Comparison of ENCODE assay signal across 9 cellular contexts in genomic region chr15:92848852-92849598, GRCh38.
DNase-seq lines count a peak whose midpoint lies in the region; ATAC-seq, FAIRE-seq and TF ChIP-seq lines count a peak whose summit lies in the region.
"Had no signal": no experiment of that assay in that cellular context is flagged by ENCODE, and none has a peak within 500 bp of the region (broad histone marks: within the 10 kb centered on the region; RNA-seq: fewer than 3 reads in every experiment).

No MANE protein-coding gene starts in this region.

- no peak for FAIRE-seq in H54 (lab: Jason Lieb, UNC)
- FAIRE-seq: keratinocyte had no signal

- ATAC-seq in GM19043 (IDR thresholded peaks at IDR 0.05; ENCODE audit: low read depth, unreplicated experiment) (peak; percentile 70), HG03103 (IDR thresholded peaks at IDR 0.05; ENCODE audit: low read depth, unreplicated experiment) (peak; percentile 65)

- no peak for TF ChIP-seq POLR2A in H54 (IDR thresholded peaks at IDR 0.05; ENCODE audit: low read depth, low read length)

- DNase-seq in activated CD4-positive, alpha-beta T cell treated with anti-CD3 and anti-CD28 coated beads for 48 hours, result peak; percentile 34
- DNase-seq in hepatic stellate cell (ENCODE audit: low spot score) (peak; percentile 60), H54 (ENCODE audit: insufficient read length, low spot score) (no peak), GDM1 (lab: John Stamatoyannopoulos, UW) (no peak), cortex of kidney (lab: John Stamatoyannopoulos, UW) (no peak), NCI-H345 treated with DMSO at 0.1 percent for 48 hours (lab: John Stamatoyannopoulos, UW; ENCODE audit: unreplicated experiment) (no peak)

Comparison
In these comparisons a context has a peak if more than half of its experiments do, and no peak if none do; other contexts are left out.
1. DNase-seq: peak in activated CD4-positive, alpha-beta T cell treated with anti-CD3 and anti-CD28 coated beads for 48 hours (single experiment) and hepatic stellate cell (single experiment); none in H54 (single experiment), GDM1 (single experiment), cortex of kidney (single experiment) and NCI-H345 treated with DMSO at 0.1 percent for 48 hours (single experiment).